13 cellular contexts compared by ENCODE assay signal in genomic region chr14:102028733-102029132, GRCh38. TPM values are rescaled to one million over a fixed set of nuclear protein-coding genes. Genes with fewer than 3 reads are reported as not detected.
DNase-seq lines count a peak whose midpoint lies in the region; ATAC-seq, FAIRE-seq and TF ChIP-seq lines count a peak whose summit lies in the region.
"Had no signal": no experiment of that assay in that cellular context is flagged by ENCODE, and none has a peak within 500 bp of the region (broad histone marks: within the 10 kb centered on the region; RNA-seq: fewer than 3 reads in every experiment).

No MANE protein-coding gene starts in this region.

- H3K27me3 Mint-ChIP-seq in MCF 10A (ENCODE audit: insufficient read depth, unreplicated experiment) (no peaks in the 10 kb centered on the region), astrocyte (ENCODE audit: low read depth, unreplicated experiment) (no peaks in the 10 kb centered on the region)

- H3K27me3 ChIP-seq in breast epithelium: no peaks in the 10 kb centered on the region
- no peaks in the 10 kb centered on the region for H3K27me3 ChIP-seq in astrocyte (ENCODE audit: insufficient read depth, low read length)
- H3K27me3 ChIP-seq: BE2C had no signal

- H3K9ac ChIP-seq in astrocyte (ENCODE audit: low read length): peak overlapping the region; percentile 60

- no TSS peak for BruUV-seq in MCF 10A (replicated peaks; lab: Mats Ljungman, UMichigan)

- TF ChIP-seq CTCF in MCF 10A (IDR thresholded peaks at IDR 0.05; ENCODE audit: unreplicated experiment) (no peak), breast epithelium (IDR thresholded peaks at IDR 0.05) (no peak), astrocyte (IDR thresholded peaks at IDR 0.05; ENCODE audit: insufficient read depth, low read depth, low read length) (no peak)

- H3K4me1 Mint-ChIP-seq in MCF 10A (ENCODE audit: insufficient read depth, unreplicated experiment) (peaks cover 30% of the 10 kb centered on the region), astrocyte (ENCODE audit: low read depth, unreplicated experiment) (peaks cover 17% of the 10 kb centered on the region)

- no peak overlapping the region for H3K4me3 ChIP-seq in breast epithelium
- no peak overlapping the region for H3K4me3 ChIP-seq in astrocyte (ENCODE audit: insufficient read depth, low read depth, low read length)

- H4K20me1 ChIP-seq in astrocyte (ENCODE audit: insufficient read depth, low read length): peaks cover 33% of the 10 kb centered on the region

- H3K4me2 ChIP-seq in astrocyte (ENCODE audit: low read length): peak overlapping the region; percentile 49

- TF ChIP-seq POLR2A in breast epithelium (IDR thresholded peaks at IDR 0.05) (no peak), erythroblast (IDR thresholded peaks at IDR 0.05; ENCODE audit: low read length) (no peak)

- H3K36me3 ChIP-seq in breast epithelium (peaks cover 39% of the 10 kb centered on the region), astrocyte (ENCODE audit: insufficient read depth, low read length) (peaks cover 68% of the 10 kb centered on the region)

- peak; percentile 39 for FAIRE-seq in astrocyte (lab: Jason Lieb, UNC)
- FAIRE-seq: GM12891 had no signal

- H3K9me3 ChIP-seq in breast epithelium (no peaks in the 10 kb centered on the region), astrocyte (ENCODE audit: insufficient read depth, low read depth, low read length) (no peaks in the 10 kb centered on the region)
- H3K9me3 ChIP-seq: BE2C had no signal

- CTCF ChIA-PET in MCF 10A (lab: Yijun Ruan, JAX): interaction anchor here (0.8 to 4.3 kb wide), 4 partner anchors 10 to 285 kb away, joined by 3 to 20 read pairs (median 3); no protein-coding TSS in a partner anchor

- peak; percentile 20 for DNase-seq in MCF 10A (ENCODE audit: unreplicated experiment)
- DNase-seq in breast epithelium (ENCODE audit: low spot score in 2 of 2): no peak
- peak; percentile 87 for DNase-seq in astrocyte (ENCODE audit: low read depth)
- peak; percentile 7 for DNase-seq in kidney tubule cell (ENCODE audit: low spot score)
- DNase-seq in erythroblast (lab: John Stamatoyannopoulos, UW): no peak
- DNase-seq: activated CD4-positive, alpha-beta T cell treated with anti-CD3 and anti-CD28 coated beads, Interleukin-2, amount 50 U/mL, for 1 hour; BE2C; central memory CD4-positive, alpha-beta T cell; NCI-H1417 treated with DMSO at 0.1 percent for 48 hours had no signal

- intact Hi-C loops in MCF 10A (cut with micrococcal nuclease): loop anchor here (2.0 kb wide), 2 partner anchors 64 to 68 kb away; partner anchors contain the start of gene DYNC1H1
- intact Hi-C loops in breast epithelium (cut with DNase I; ENCODE audit: low total_unique reads): no loop called here

- H2AFZ ChIP-seq in astrocyte (ENCODE audit: low read depth, low read length): no peak overlapping the region

- H3K36me3 Mint-ChIP-seq in MCF 10A (ENCODE audit: insufficient read depth, unreplicated experiment) (peaks cover 97% of the 10 kb centered on the region), astrocyte (ENCODE audit: low read depth, unreplicated experiment) (peaks cover 44% of the 10 kb centered on the region)

- ATAC-seq in activated CD4-positive, CD25-positive, alpha-beta regulatory T cell treated with anti-CD3 and anti-CD28 coated beads, Interleukin-2, amount 50 U/mL, for 24 hours: no peak
- ATAC-seq in HG03457 (IDR thresholded peaks at IDR 0.05; ENCODE audit: unreplicated experiment): no peak
- ATAC-seq in GM18511 (IDR thresholded peaks at IDR 0.05; ENCODE audit: unreplicated experiment): no peak

- peak overlapping the region; percentile 42 for H3K4me3 Mint-ChIP-seq in MCF 10A (ENCODE audit: unreplicated experiment)
- no peak overlapping the region for H3K4me3 Mint-ChIP-seq in astrocyte (ENCODE audit: unreplicated experiment)

- H3K27ac Mint-ChIP-seq in MCF 10A (ENCODE audit: low read depth, unreplicated experiment): peak overlapping the region; percentile 90
- H3K27ac Mint-ChIP-seq in astrocyte (ENCODE audit: unreplicated experiment): peak overlapping the region; percentile 83

- no peaks in the 10 kb centered on the region for H3K4me1 ChIP-seq in breast epithelium
- peaks cover 22% of the 10 kb centered on the region for H3K4me1 ChIP-seq in astrocyte (ENCODE audit: insufficient read depth, low read length)
- H3K4me1 ChIP-seq: BE2C had no signal

- peaks cover 11% of the 10 kb centered on the region for H3K79me2 ChIP-seq in astrocyte (ENCODE audit: insufficient read depth, low read length)

- POLR2A ChIA-PET in MCF 10A (lab: Yijun Ruan, JAX): interaction anchor here (0.6 to 2.0 kb wide), 13 partner anchors 11 to 290 kb away, joined by 3 to 7 read pairs (median 4); partner anchors contain the start of gene WDR20

- H3K9me3 Mint-ChIP-seq in MCF 10A (ENCODE audit: unreplicated experiment) (no peaks in the 10 kb centered on the region), astrocyte (ENCODE audit: unreplicated experiment) (no peaks in the 10 kb centered on the region)

- H3K27ac ChIP-seq in breast epithelium (peak overlapping the region in 1 of 2 donors; percentile 36), astrocyte (ENCODE audit: low read depth, low read length) (peak overlapping the region; percentile 68)

RNA-seq across cellular contexts. Expression of gene HSP90AA1, which starts 58.1 kb away (rescaled TPM):
- 277 and 296 TPM in 2 replicates for total RNA-seq in MCF 10A (2022)
- total RNA-seq in breast epithelium: 100 to 1,000 TPM; 467 to 860 (median 474) TPM
- 352 and 428 TPM in 2 replicates for total RNA-seq in astrocyte

Comparison
In these comparisons a context has a peak if more than half of its experiments do, and no peak if none do; other contexts are left out.
1. DNase-seq: peak in MCF 10A (single experiment), astrocyte (single experiment) and kidney tubule cell (single experiment); none in breast epithelium (0 of 2) and erythroblast (0 of 2).